10 cellular contexts compared by ENCODE assay signal in the genomic region with DNA sequence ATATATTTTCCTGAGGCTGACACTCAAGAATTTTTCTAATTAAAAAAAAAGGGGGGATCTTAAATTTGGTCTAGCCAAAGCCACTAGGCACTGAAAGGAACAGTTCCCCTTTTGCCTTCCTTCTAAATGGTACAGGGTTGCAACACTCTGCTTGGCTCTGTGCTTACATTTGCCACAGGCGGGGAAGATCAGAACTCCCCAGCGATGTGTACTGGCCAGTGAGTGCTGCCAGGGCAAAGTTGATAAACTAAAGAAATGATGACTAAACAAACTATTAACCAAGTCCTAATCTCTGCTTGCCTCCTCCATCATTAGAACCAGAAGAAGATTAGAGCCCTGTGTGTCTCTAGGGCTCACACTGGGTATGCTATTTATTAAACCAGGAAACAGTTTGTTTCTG.
A peak's percentile ranks its signal among the peaks of the same experiment; 100 is the strongest.
DNase-seq lines count a peak whose midpoint lies in the region; ATAC-seq, FAIRE-seq and TF ChIP-seq lines count a peak whose summit lies in the region.
"Had no signal": no experiment of that assay in that cellular context is flagged by ENCODE, and none has a peak within 500 bp of the region (broad histone marks: within the 10 kb centered on the region; RNA-seq: fewer than 3 reads in every experiment).

No MANE protein-coding gene starts in this region.

- no peak overlapping the region for H3K27ac Mint-ChIP-seq in activated naive CD8-positive, alpha-beta T cell treated with anti-CD3 and anti-CD28 coated beads, Interleukin-2, amount 50 U/mL, for 24 hours

- H3K4me3 ChIP-seq in heart left ventricle: no peak overlapping the region

- TF ChIP-seq POLR2A in GM12892 (IDR thresholded peaks at IDR 0.05; ENCODE audit: low read depth, low read length): no peak
- TF ChIP-seq POLR2A in heart left ventricle (IDR thresholded peaks at IDR 0.05): no peak

- H3K4me1 ChIP-seq in heart left ventricle: peaks cover 0 to 20% (median 0%) of the 10 kb centered on the region in 12 donors

- no peaks in the 10 kb centered on the region for H3K36me3 ChIP-seq in heart left ventricle

- H3K27me3 Mint-ChIP-seq in activated naive CD8-positive, alpha-beta T cell treated with anti-CD3 and anti-CD28 coated beads, Interleukin-2, amount 50 U/mL, for 24 hours: no peaks in the 10 kb centered on the region

- intact Hi-C loops in heart left ventricle (cut with DNase I): no loop called here

- ATAC-seq in GM21737 (IDR thresholded peaks at IDR 0.05; ENCODE audit: unreplicated experiment) (peak; percentile 87), HG03565 (IDR thresholded peaks at IDR 0.05; ENCODE audit: unreplicated experiment) (peak; percentile 82), heart left ventricle (peak in 3 of 4 donors; percentile 58 to 91 (median 66))
- no peak for ATAC-seq in activated naive CD8-positive, alpha-beta T cell treated with anti-CD3 and anti-CD28 coated beads, Interleukin-2, amount 50 U/mL, for 24 hours
- no peak for ATAC-seq in stimulated activated naive CD8-positive, alpha-beta T cell treated with anti-CD3 and anti-CD28 coated beads, Interleukin-15, Interleukin-2, amounts not matched to agents 100 U/mL and 50 U/mL, for 24 hours

- no peak overlapping the region for H3K4me3 Mint-ChIP-seq in activated naive CD8-positive, alpha-beta T cell treated with anti-CD3 and anti-CD28 coated beads, Interleukin-2, amount 50 U/mL, for 24 hours

- TF ChIP-seq CTCF in heart left ventricle (IDR thresholded peaks at IDR 0.05): no peak

- H3K4me1 Mint-ChIP-seq in activated naive CD8-positive, alpha-beta T cell treated with anti-CD3 and anti-CD28 coated beads, Interleukin-2, amount 50 U/mL, for 24 hours: no peaks in the 10 kb centered on the region

- H3K36me3 Mint-ChIP-seq in activated naive CD8-positive, alpha-beta T cell treated with anti-CD3 and anti-CD28 coated beads, Interleukin-2, amount 50 U/mL, for 24 hours (ENCODE audit: low read depth): no peaks in the 10 kb centered on the region

- FAIRE-seq in GM12892 (lab: Jason Lieb, UNC): peak; percentile 50
- FAIRE-seq: endometrium had no signal

- peak overlapping the region in 1 of 12 donors; percentile 39 for H3K27ac ChIP-seq in heart left ventricle

- 32 to 64% (median 58%) methylated on average over 2 of the region's 2 CpGs for WGBS in heart left ventricle, 4 donors

- no peak for DNase-seq in GM12892 (ENCODE audit: insufficient read length)
- peak in 3 of 5 donors; percentile 12 to 61 (median 47) for DNase-seq in heart left ventricle
- no peak for DNase-seq in activated naive CD8-positive, alpha-beta T cell treated with anti-CD3 and anti-CD28 coated beads, Interleukin-2, amount 50 U/mL, for 24 hours
- DNase-seq in stimulated activated naive CD4-positive, alpha-beta T cell treated with Interleukin-2 at 50 U/mL for 16 hours (lab: John Stamatoyannopoulos, UW): no peak
- no peak for DNase-seq in COR-L47 (lab: John Stamatoyannopoulos, UW)
- DNase-seq in stimulated activated naive CD8-positive, alpha-beta T cell treated with anti-CD3 and anti-CD28 coated beads, Interleukin-15, Interleukin-2, amounts not matched to agents 100 U/mL and 50 U/mL, for 24 hours: no peak
- DNase-seq: NK-92 treated with Interleukin-12 subunit alpha and Interleukin-12 subunit beta, amount 100 ng/mL, for 24 hours had no signal

- no peaks in the 10 kb centered on the region for H3K9me3 ChIP-seq in heart left ventricle

- no peaks in the 10 kb centered on the region for H3K9me3 Mint-ChIP-seq in activated naive CD8-positive, alpha-beta T cell treated with anti-CD3 and anti-CD28 coated beads, Interleukin-2, amount 50 U/mL, for 24 hours

- peaks cover 0 to 3% (median 0%) of the 10 kb centered on the region in 9 donors for H3K27me3 ChIP-seq in heart left ventricle

Comparison
In these comparisons a context has a peak if more than half of its experiments do, and no peak if none do; other contexts are left out.
1. DNase-seq: peak in heart left ventricle (3 of 5); none in GM12892 (single experiment), activated naive CD8-positive, alpha-beta T cell treated with anti-CD3 and anti-CD28 coated beads, Interleukin-2, amount 50 U/mL, for 24 hours (single experiment), stimulated activated naive CD4-positive, alpha-beta T cell treated with Interleukin-2 at 50 U/mL for 16 hours (single experiment), COR-L47 (single experiment) and stimulated activated naive CD8-positive, alpha-beta T cell treated with anti-CD3 and anti-CD28 coated beads, Interleukin-15, Interleukin-2, amounts not matched to agents 100 U/mL and 50 U/mL, for 24 hours (single experiment).
2. ATAC-seq: peak in GM21737 (single experiment), HG03565 (single experiment) and heart left ventricle (3 of 4); none in activated naive CD8-positive, alpha-beta T cell treated with anti-CD3 and anti-CD28 coated beads, Interleukin-2, amount 50 U/mL, for 24 hours (single experiment) and stimulated activated naive CD8-positive, alpha-beta T cell treated with anti-CD3 and anti-CD28 coated beads, Interleukin-15, Interleukin-2, amounts not matched to agents 100 U/mL and 50 U/mL, for 24 hours (single experiment).